In genomic region chr12:119802472-119802871, GRCh38 we compare ENCODE assay signal across 11 cellular contexts.
DNase-seq lines count a peak whose midpoint lies in the region; ATAC-seq and TF ChIP-seq lines count a peak whose summit lies in the region.
"Had no signal": no experiment of that assay in that cellular context is flagged by ENCODE, and none has a peak within 500 bp of the region (broad histone marks: within the 10 kb centered on the region; RNA-seq: fewer than 3 reads in every experiment).

No MANE protein-coding gene starts in this region.

- no peak overlapping the region for H3K4me3 Mint-ChIP-seq in chondrocyte (ENCODE audit: unreplicated experiment)
- no peak overlapping the region for H3K4me3 Mint-ChIP-seq in activated T-cell treated with anti-CD3 and anti-CD28 coated beads, Interleukin-2, amount 50 U/mL, for 4 hours
- H3K4me3 Mint-ChIP-seq: activated CD8-positive, alpha-beta T cell treated with anti-CD3 and anti-CD28 coated beads, Interleukin-2, amount 10 ng/mL, durations not matched to agents 7 days and 5 days had no signal

- no peak overlapping the region for H3K9ac ChIP-seq in IMR-90 (ENCODE audit: low read depth, low read length)

- no peaks in the 10 kb centered on the region; the same call in 1 of the 2 replicates for H4K20me1 ChIP-seq in IMR-90 (ENCODE audit: insufficient read depth, low read length)

- CTCF ChIA-PET in IMR-90 (lab: Yijun Ruan, JAX) = interaction anchor here (1.0 to 1.2 kb wide), 2 partner anchors 16 to 22 kb away, joined by 3 read pairs; no protein-coding TSS in a partner anchor

- no peak overlapping the region for H4K8ac ChIP-seq in IMR-90 (ENCODE audit: low read depth in 2 of 2, low read length in 2 of 2)

- H3K56ac ChIP-seq in IMR-90 (ENCODE audit: extremely low read depth, insufficient read depth, low read length) = no peak overlapping the region

- in situ Hi-C loops in IMR-90 (cut with MboI; ENCODE audit: low sequenced_read_pairs) = no loop called here

- H3K4ac ChIP-seq in IMR-90 (ENCODE audit: low read depth, low read length) = no peak overlapping the region

- H2BK15ac ChIP-seq in IMR-90 (ENCODE audit: low read depth, low read length) = no peak overlapping the region

- peaks cover 16 to 26% of the 10 kb centered on the region in 2 experiments for H3K79me1 ChIP-seq in IMR-90 (ENCODE audit: low read depth in 1 of 2, low read length in 2 of 2)

- H3K4me2 ChIP-seq in IMR-90 (ENCODE audit: low read depth, low read length) = no peak overlapping the region

- no peaks in the 10 kb centered on the region; the same call in 1 of the 2 replicates for H3K4me1 ChIP-seq in IMR-90 (ENCODE audit: control insufficient read depth, insufficient read depth, low read length)

- no peak overlapping the region for H3K14ac ChIP-seq in IMR-90 (replicated peaks; ENCODE audit: low read depth, low read length)

- no peak overlapping the region for H4K5ac ChIP-seq in IMR-90 (ENCODE audit: low read depth, low read length)

- no peaks in the 10 kb centered on the region for H3K36me3 Mint-ChIP-seq in chondrocyte (ENCODE audit: low read depth)
- H3K36me3 Mint-ChIP-seq in activated T-cell treated with anti-CD3 and anti-CD28 coated beads, Interleukin-2, amount 50 U/mL, for 4 hours (ENCODE audit: insufficient read depth) = peaks cover 4% of the 10 kb centered on the region

- peak; percentile 55 for ATAC-seq in IMR-90 (ENCODE audit: low read depth)
- no peak for ATAC-seq in activated T-cell treated with anti-CD3 and anti-CD28 coated beads, Interleukin-2, amount 50 U/mL, for 4 hours
- ATAC-seq: activated CD8-positive, alpha-beta T cell treated with anti-CD3 and anti-CD28 coated beads, Interleukin-2, amount 10 ng/mL, durations not matched to agents 7 days and 5 days had no signal

- H3K4me3 ChIP-seq in IMR-90 (ENCODE audit: insufficient read depth, low read depth, low read length) = no peak overlapping the region

- H3K4me1 Mint-ChIP-seq in chondrocyte (ENCODE audit: low read depth) = peaks cover 18% of the 10 kb centered on the region
- no peaks in the 10 kb centered on the region for H3K4me1 Mint-ChIP-seq in activated T-cell treated with anti-CD3 and anti-CD28 coated beads, Interleukin-2, amount 50 U/mL, for 4 hours (ENCODE audit: low read depth)

- H3K18ac ChIP-seq in IMR-90 (ENCODE audit: low read depth, low read length) = no peak overlapping the region

- no TSS peak for BruUV-seq in IMR-90 (replicated peaks; lab: Mats Ljungman, UMichigan)

- H2BK20ac ChIP-seq in IMR-90 (ENCODE audit: low read depth, low read length) = no peak overlapping the region

- H2BK5ac ChIP-seq in IMR-90 (ENCODE audit: low read depth, low read length, poor library complexity, severe bottlenecking) = no peak overlapping the region

- TF ChIP-seq CTCF in IMR-90 (conservative IDR thresholded peaks at IDR 0.05; ENCODE audit: low read depth, low read length) (no peak), chondrocyte (IDR thresholded peaks at IDR 0.05) (no peak)

- no peak overlapping the region for H2BK120ac ChIP-seq in IMR-90 (ENCODE audit: low read depth, low read length)

- DNase-seq in IMR-90 = peak; percentile 59
- peak; percentile 82 for DNase-seq in fibroblast of gingiva (ENCODE audit: low read depth)
- peak; percentile 68 for DNase-seq in medulla oblongata (ENCODE audit: extremely low spot score)
- DNase-seq in stromal cell of bone marrow (ENCODE audit: low read depth) = peak; percentile 73
- DNase-seq in chondrocyte (ENCODE audit: low spot score) = no peak
- no peak for DNase-seq in SW480 (ENCODE audit: low spot score)
- no peak for DNase-seq in activated T-cell treated with anti-CD3 and anti-CD28 coated beads, Interleukin-2, amount 50 U/mL, for 4 hours
- no peak for DNase-seq in activated naive CD4-positive, alpha-beta T cell treated with Interleukin-2 at 50 U/mL for 16 hours
- DNase-seq: activated CD8-positive, alpha-beta T cell treated with anti-CD3 and anti-CD28 coated beads, Interleukin-2, amount 10 ng/mL, durations not matched to agents 7 days and 5 days; NCI-H1436 treated with DMSO at 0.1 percent for 48 hours; SW 1271 had no signal

- TF ChIP-seq RAD21 in IMR-90 (IDR thresholded peaks at IDR 0.05; ENCODE audit: low read length) = no peak

- H2AK5ac ChIP-seq in IMR-90 (ENCODE audit: low read depth, low read length) = no peak overlapping the region

- dilution Hi-C loops in IMR-90 (cut with HindIII; ENCODE audit: low sequenced_read_pairs, unreplicated experiment) = no loop called here

- H3K27ac ChIP-seq in IMR-90 (ENCODE audit: insufficient read depth, low read length) = no peak overlapping the region

- no peaks in the 10 kb centered on the region for H3K9me1 ChIP-seq in IMR-90 (ENCODE audit: insufficient read depth, low read length)

- H3K9me3 ChIP-seq in IMR-90 (ENCODE audit: control insufficient read depth, insufficient read depth, low read length) = peaks cover 2% of the 10 kb centered on the region; the same call in 1 of the 2 replicates

- no peak overlapping the region for H3K27ac Mint-ChIP-seq in chondrocyte (ENCODE audit: unreplicated experiment)
- H3K27ac Mint-ChIP-seq: activated CD8-positive, alpha-beta T cell treated with anti-CD3 and anti-CD28 coated beads, Interleukin-2, amount 10 ng/mL, durations not matched to agents 7 days and 5 days had no signal

- H3K27me3 ChIP-seq in IMR-90 (ENCODE audit: control insufficient read depth, insufficient read depth, low read length) = no peaks in the 10 kb centered on the region

- H3K36me3 ChIP-seq in IMR-90 (ENCODE audit: control insufficient read depth, insufficient read depth, low read length) = no peaks in the 10 kb centered on the region

- no peak overlapping the region for H3K23ac ChIP-seq in IMR-90 (ENCODE audit: low read depth, low read length)

- no peak overlapping the region for H2AFZ ChIP-seq in IMR-90 (replicated peaks; ENCODE audit: low read length, poor library complexity)

- H3K27me3 Mint-ChIP-seq in chondrocyte (ENCODE audit: low read depth) = no peaks in the 10 kb centered on the region
- H3K27me3 Mint-ChIP-seq in activated T-cell treated with anti-CD3 and anti-CD28 coated beads, Interleukin-2, amount 50 U/mL, for 4 hours (ENCODE audit: low read depth) = no peaks in the 10 kb centered on the region

- 43% methylated on average over 2 of the region's 4 CpGs; no CpG with 5 or more reads in 1 of the 2 experiments for WGBS in IMR-90 (ENCODE audit: extremely low coverage in 2 of 2, insufficient read length in 1 of 2), 2 experiments

- H3K9me3 Mint-ChIP-seq in chondrocyte (ENCODE audit: low read depth) = peaks cover 4% of the 10 kb centered on the region
- H3K9me3 Mint-ChIP-seq in activated T-cell treated with anti-CD3 and anti-CD28 coated beads, Interleukin-2, amount 50 U/mL, for 4 hours = peaks cover 4% of the 10 kb centered on the region

- no peak overlapping the region for H4K91ac ChIP-seq in IMR-90 (ENCODE audit: insufficient read depth, low read depth, low read length)

- POLR2A ChIA-PET in IMR-90 (lab: Charles Lee; ENCODE audit: unreplicated experiment) = no interaction called here

- intact Hi-C loops in IMR-90 (cut with micrococcal nuclease) = loop anchor here (2.0 kb wide), 1 partner anchor 100 kb away; no protein-coding TSS in a partner anchor

- no peak overlapping the region for H2AK9ac ChIP-seq in IMR-90 (replicated peaks; ENCODE audit: low read depth, low read length, poor library complexity)

- no peak for TF ChIP-seq POLR2A in IMR-90 (IDR thresholded peaks at IDR 0.05; ENCODE audit: low read depth, low read length)

TF ChIP-seq in IMR-90, 13 proteins besides CTCF, POLR2A, EP300 and RAD21:
- 0 out of 2 replicates have a peak, but pooled peaks have one; percentile 30 for TF ChIP-seq CEBPB (IDR thresholded peaks at IDR 0.05; ENCODE audit: low read depth, low read length)
- no peak for TF ChIP-seq USF2 (IDR thresholded peaks at IDR 0.05; ENCODE audit: low read depth, low read length)
- no peak for TF ChIP-seq BHLHE40 (IDR thresholded peaks at IDR 0.05; ENCODE audit: low read depth, low read length)
- TF ChIP-seq FOS (IDR thresholded peaks at IDR 0.05; ENCODE audit: low read depth, low read length) = no peak
- TF ChIP-seq MXI1 (IDR thresholded peaks at IDR 0.05; ENCODE audit: borderline replicate concordance, low read depth, low read length) = no peak
- TF ChIP-seq CHD1 (IDR thresholded peaks at IDR 0.05; ENCODE audit: low read depth, low read length) = no peak
- no peak for TF ChIP-seq NFE2L2 (IDR thresholded peaks at IDR 0.05; ENCODE audit: low read depth, low read length)
- no peak for TF ChIP-seq RFX5 (IDR thresholded peaks at IDR 0.05; ENCODE audit: low read depth, low read length)

Comparison
In these comparisons a context has a peak if more than half of its experiments do, and no peak if none do; other contexts are left out.
1. DNase-seq: peak in IMR-90 (single experiment), fibroblast of gingiva (single experiment), medulla oblongata (single experiment) and stromal cell of bone marrow (single experiment); none in chondrocyte (single experiment), SW480 (single experiment), activated T-cell treated with anti-CD3 and anti-CD28 coated beads, Interleukin-2, amount 50 U/mL, for 4 hours (single experiment) and activated naive CD4-positive, alpha-beta T cell treated with Interleukin-2 at 50 U/mL for 16 hours (single experiment).